Comparison of ENCODE assay signal across 7 cellular contexts in the genomic region with DNA sequence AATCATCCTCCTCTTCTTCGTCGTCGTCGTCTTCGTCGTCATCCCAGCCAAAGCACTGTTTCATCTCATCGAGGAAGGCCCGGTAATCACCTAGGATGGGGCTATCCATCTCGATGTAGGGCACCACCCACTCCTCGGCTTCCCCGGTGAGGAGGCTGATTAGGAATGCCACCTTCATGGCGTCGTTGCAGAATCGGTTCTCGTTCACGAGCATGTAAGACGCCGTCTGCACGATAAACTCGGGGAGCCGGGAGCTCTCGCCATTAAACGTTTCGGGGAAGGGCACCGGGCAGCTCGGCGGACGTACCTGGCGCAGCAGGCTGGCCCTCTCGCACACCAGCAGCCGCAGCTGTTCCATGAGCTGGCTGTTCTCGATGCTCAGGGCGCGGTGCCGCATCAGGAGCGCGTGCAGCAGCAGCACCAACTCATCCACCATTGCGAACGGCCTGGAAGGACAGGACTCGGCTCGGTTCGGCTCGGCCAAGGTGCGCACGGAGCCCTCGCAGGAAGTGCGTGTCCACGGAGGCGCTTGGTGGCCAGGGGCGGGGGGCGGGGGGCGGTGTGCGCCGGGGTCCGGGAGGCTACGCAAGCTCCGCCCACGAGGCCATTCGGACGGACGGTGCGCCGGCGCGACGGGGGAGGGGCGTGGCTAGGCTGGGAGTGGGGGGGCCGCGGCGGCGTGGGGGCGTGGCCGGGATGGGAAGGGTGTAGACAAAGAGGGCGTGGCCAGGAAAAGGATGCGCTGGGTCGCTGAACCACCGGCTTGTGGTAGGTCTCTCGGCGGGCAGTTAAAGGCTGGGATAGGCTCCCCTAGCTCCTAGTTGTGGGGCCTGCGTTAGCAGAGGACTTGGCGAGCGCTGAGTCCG. TPM values are rescaled to one million over a fixed set of nuclear protein-coding genes. Genes with fewer than 3 reads are reported as not detected.
A peak's percentile ranks its signal among the peaks of the same experiment; 100 is the strongest.
DNase-seq lines count a peak whose midpoint lies in the region; ATAC-seq and TF ChIP-seq lines count a peak whose summit lies in the region.

Gene LDOC1, minus strand, starts transcription at position 544 of the 866 bp plus-strand sequence. Its CDS starts 108 bp downstream, at position 436.

- peak within 1 kb of the TSS in 2 of 5 donors; percentile 43 to 56 for H3K9ac ChIP-seq in subcutaneous abdominal adipose tissue (ENCODE audit: low read length in 5 of 5)

- H3K4me1 Mint-ChIP-seq in activated naive CD8-positive, alpha-beta T cell treated with anti-CD3 and anti-CD28 coated beads, Interleukin-2, amount 10 ng/mL, durations not matched to agents 7 days and 5 days, result peaks cover 2% of the 10 kb centered on the region

- H3K27me3 Mint-ChIP-seq in activated naive CD8-positive, alpha-beta T cell treated with anti-CD3 and anti-CD28 coated beads, Interleukin-2, amount 10 ng/mL, durations not matched to agents 7 days and 5 days, result peaks cover 3% of the 10 kb centered on the region

- no peaks in the 10 kb centered on the region for H3K9me3 Mint-ChIP-seq in activated naive CD8-positive, alpha-beta T cell treated with anti-CD3 and anti-CD28 coated beads, Interleukin-2, amount 10 ng/mL, durations not matched to agents 7 days and 5 days

- no peaks in the 10 kb centered on the region for H4K20me1 ChIP-seq in osteoblast (ENCODE audit: insufficient read depth, low read length)

- peak within 1 kb of the TSS; percentile 51 for H3K27ac Mint-ChIP-seq in activated naive CD8-positive, alpha-beta T cell treated with anti-CD3 and anti-CD28 coated beads, Interleukin-2, amount 10 ng/mL, durations not matched to agents 7 days and 5 days

- H3K79me2 ChIP-seq in osteoblast (ENCODE audit: insufficient read depth, low read length), result no peaks in the 10 kb centered on the region

- peak within 1 kb of the TSS; percentile 69 for H3K4me3 Mint-ChIP-seq in activated naive CD8-positive, alpha-beta T cell treated with anti-CD3 and anti-CD28 coated beads, Interleukin-2, amount 10 ng/mL, durations not matched to agents 7 days and 5 days

- TF ChIP-seq CTCF in HFF-Myc (IDR thresholded peaks at IDR 0.05; ENCODE audit: low read depth, low read length, missing control alignments), result no peak
- TF ChIP-seq CTCF in osteoblast (IDR thresholded peaks at IDR 0.05; ENCODE audit: extremely low read depth, low read depth, low read length), result no peak

- H3K4me3 ChIP-seq in HFF-Myc (replicated peaks; ENCODE audit: low read depth, low read length) (peak within 1 kb of the TSS; percentile 54), SJSA1 (peak within 1 kb of the TSS; percentile 45), osteoblast (ENCODE audit: insufficient read depth, low read length) (peak within 1 kb of the TSS; percentile 75), subcutaneous abdominal adipose tissue (ENCODE audit: low read depth in 1 of 5, low read length in 5 of 5) (peak within 1 kb of the TSS; percentile 71 to 82 (median 75))

- no peaks in the 10 kb centered on the region for H3K9me3 ChIP-seq in SJSA1 (replicated peaks)
- H3K9me3 ChIP-seq in osteoblast (ENCODE audit: low read depth, low read length), result no peaks in the 10 kb centered on the region
- no peaks in the 10 kb centered on the region for H3K9me3 ChIP-seq in subcutaneous abdominal adipose tissue (ENCODE audit: control insufficient read depth in 5 of 5, low read length in 5 of 5)

- H3K4me1 ChIP-seq in SJSA1 (replicated peaks), result no peaks in the 10 kb centered on the region
- H3K4me1 ChIP-seq in osteoblast (ENCODE audit: insufficient read depth, low read length), result no peaks in the 10 kb centered on the region
- peaks cover 0 to 14% (median 10%) of the 10 kb centered on the region in 5 donors for H3K4me1 ChIP-seq in subcutaneous abdominal adipose tissue (ENCODE audit: control insufficient read depth in 5 of 5, insufficient read depth in 5 of 5, low read length in 5 of 5)

- DNase-seq in HFF-Myc (ENCODE audit: extremely low read depth, low read depth) (peak; percentile 24), SJSA1 (ENCODE audit: low read depth in 1 of 2, low spot score in 2 of 2) (peak; percentile 19 to 69), glomerular visceral epithelial cell (ENCODE audit: extremely low spot score) (peak; percentile 86), osteoblast (ENCODE audit: insufficient read length, low spot score, missing footprints) (peak; percentile 90), RPMI8226 (no peak)
- peak; percentile 55 for DNase-seq in activated naive CD8-positive, alpha-beta T cell treated with anti-CD3 and anti-CD28 coated beads, Interleukin-2, amount 10 ng/mL, durations not matched to agents 7 days and 5 days

- peak within 1 kb of the TSS; percentile 85 for H2AFZ ChIP-seq in osteoblast (ENCODE audit: low read length)

- H3K27ac ChIP-seq in SJSA1 (no peak within 1 kb of the TSS), osteoblast (ENCODE audit: low read depth, low read length) (no peak within 1 kb of the TSS), subcutaneous abdominal adipose tissue (ENCODE audit: low read depth, low read length) (no peak within 1 kb of the TSS)

- peak within 1 kb of the TSS; percentile 67 for H3K4me2 ChIP-seq in osteoblast (ENCODE audit: insufficient read depth, low read length)

- peak; percentile 76 for ATAC-seq in activated naive CD8-positive, alpha-beta T cell treated with anti-CD3 and anti-CD28 coated beads, Interleukin-2, amount 10 ng/mL, durations not matched to agents 7 days and 5 days (ENCODE audit: low read depth)

- no peaks in the 10 kb centered on the region for H3K36me3 Mint-ChIP-seq in activated naive CD8-positive, alpha-beta T cell treated with anti-CD3 and anti-CD28 coated beads, Interleukin-2, amount 10 ng/mL, durations not matched to agents 7 days and 5 days

- H3K27me3 ChIP-seq in SJSA1 (replicated peaks) (no peaks in the 10 kb centered on the region), osteoblast (ENCODE audit: insufficient read depth, low read length) (no peaks in the 10 kb centered on the region), subcutaneous abdominal adipose tissue (ENCODE audit: control insufficient read depth in 5 of 5, insufficient read depth in 4 of 5, low read length in 5 of 5) (peaks cover 0 to 4% (median 0%) of the 10 kb centered on the region in 5 donors)

- POLR2A ChIA-PET in activated naive CD8-positive, alpha-beta T cell treated with anti-CD3 and anti-CD28 coated beads, Interleukin-2, amount 10 ng/mL, durations not matched to agents 7 days and 5 days (lab: Charles Lee), result no interaction called here

- H3K36me3 ChIP-seq in SJSA1 (no peaks in the 10 kb centered on the region), osteoblast (ENCODE audit: insufficient read depth, low read length) (no peaks in the 10 kb centered on the region), subcutaneous abdominal adipose tissue (ENCODE audit: control insufficient read depth in 5 of 5, insufficient read depth in 5 of 5, low read length in 5 of 5) (no peaks in the 10 kb centered on the region)

RNA-seq across cellular contexts. Expression of gene LDOC1, which starts in this region (rescaled TPM):
- 3.2 and 5.9 TPM in 2 replicates for total RNA-seq in SJSA1 (2014; rRNA removed; shearing (Covaris generic))
- 1 to 10 TPM; 2.2 to 2.3 TPM for total RNA-seq in activated naive CD8-positive, alpha-beta T cell treated with anti-CD3 and anti-CD28 coated beads, Interleukin-2, amount 10 ng/mL, durations not matched to agents 7 days and 5 days
- 4.7 TPM in 2 replicates for total RNA-seq in osteoblast
